In genomic region chr10:46525177-46525823, GRCh38 we compare ENCODE assay signal across 10 cellular contexts. TPM values are rescaled to one million over a fixed set of nuclear protein-coding genes. Genes with fewer than 3 reads are reported as not detected.
DNase-seq lines count a peak whose midpoint lies in the region; ATAC-seq, FAIRE-seq and TF ChIP-seq lines count a peak whose summit lies in the region.
"Had no signal": no experiment of that assay in that cellular context is flagged by ENCODE, and none has a peak within 500 bp of the region (broad histone marks: within the 10 kb centered on the region; RNA-seq: fewer than 3 reads in every experiment).

No MANE protein-coding gene starts in this region.

- H2AK5ac ChIP-seq in neuronal stem cell (ENCODE audit: low read depth, low read length) = no peak overlapping the region

- no peak overlapping the region for H4K91ac ChIP-seq in neuronal stem cell (ENCODE audit: low read depth, low read length, poor library complexity)

- H3K36me3 ChIP-seq in MG63 = no peaks in the 10 kb centered on the region
- H3K36me3 ChIP-seq in bronchial epithelial cell (ENCODE audit: control insufficient read depth, insufficient read depth, low read length) = no peaks in the 10 kb centered on the region
- H3K36me3 ChIP-seq in neuronal stem cell (replicated peaks in 1 of 2; ENCODE audit: control insufficient read depth in 2 of 2, insufficient read depth in 2 of 2, low read length in 2 of 2) = peaks cover 0 to 8% of the 10 kb centered on the region in 2 donors
- H3K36me3 ChIP-seq: neutrophil had no signal

- in situ Hi-C loops in G401 (cut with HindIII; ENCODE audit: low sequenced_read_pairs) = loop anchor here (25.0 kb wide), 1 partner anchor 288 kb away; no protein-coding TSS in a partner anchor

- no peak overlapping the region for H3K4me2 ChIP-seq in neuronal stem cell (ENCODE audit: insufficient read depth, low read length, poor library complexity, severe bottlenecking)

- DNase-seq in ELR (ENCODE audit: low read depth) (peak; percentile 96), MG63 (peak; percentile 82), bronchial epithelial cell (ENCODE audit: low read depth) (peak; percentile 82), neuronal stem cell (ENCODE audit: low spot score) (no peak), G401 (ENCODE audit: low spot score) (no peak)
- DNase-seq: activated T-cell treated with anti-CD3 and anti-CD28 coated beads, Interleukin-2, amount 50 U/mL, for 4 hours; NCI-H526 had no signal

- H3K14ac ChIP-seq in neuronal stem cell (ENCODE audit: low read length) = peak overlapping the region; percentile 4

- no peak overlapping the region for H3K18ac ChIP-seq in neuronal stem cell (ENCODE audit: low read length)

- no peak overlapping the region for H2BK15ac ChIP-seq in neuronal stem cell (ENCODE audit: low read length)

- no peak overlapping the region for H2BK12ac ChIP-seq in neuronal stem cell (ENCODE audit: low read length)

- no peaks in the 10 kb centered on the region for H3K79me1 ChIP-seq in neuronal stem cell (ENCODE audit: low read depth, low read length)

- no peak overlapping the region for H3K4ac ChIP-seq in neuronal stem cell (ENCODE audit: low read length)

- H3K9ac ChIP-seq in neuronal stem cell (ENCODE audit: low read depth, low read length, poor library complexity) = peak overlapping the region; percentile 66

- H4K8ac ChIP-seq in neuronal stem cell (ENCODE audit: low read depth, low read length) = no peak overlapping the region

- no peak for FAIRE-seq in bronchial epithelial cell (lab: Jason Lieb, UNC)

- WGBS in neuronal stem cell (ENCODE audit: extremely low coverage in 2 of 2, insufficient read length in 2 of 2, insufficient replicate concordance in 1 of 2), 2 donors = 100% methylated on average over 1 to 2 of the region's 5 CpGs

- H3K27me3 ChIP-seq in MG63 (no peaks in the 10 kb centered on the region), bronchial epithelial cell (ENCODE audit: control insufficient read depth, insufficient read depth, low read length) (no peaks in the 10 kb centered on the region), neuronal stem cell (ENCODE audit: control insufficient read depth in 3 of 3, insufficient read depth in 3 of 3, low read depth in 1 of 3, low read length in 3 of 3) (peaks cover 0 to 9% (median 4%) of the 10 kb centered on the region in 3 experiments)

- H3K4me3 ChIP-seq in MG63 = no peak overlapping the region
- no peak overlapping the region for H3K4me3 ChIP-seq in bronchial epithelial cell (ENCODE audit: low read depth, low read length)
- peak overlapping the region in 1 of 2 donors; percentile 19 for H3K4me3 ChIP-seq in neuronal stem cell (ENCODE audit: low read length in 2 of 2)

- peaks cover 0 to 9% of the 10 kb centered on the region in 2 donors for H3K4me1 ChIP-seq in neuronal stem cell (ENCODE audit: control insufficient read depth in 2 of 2, insufficient read depth in 1 of 2, low read depth in 1 of 2, low read length in 2 of 2)

- no peak overlapping the region for H2BK5ac ChIP-seq in neuronal stem cell (ENCODE audit: low read length)

- TF ChIP-seq CTCF in bronchial epithelial cell (IDR thresholded peaks at IDR 0.05; ENCODE audit: insufficient read depth, low read length, severe bottlenecking) = no peak

- no peak overlapping the region for H2BK120ac ChIP-seq in neuronal stem cell (ENCODE audit: low read depth, low read length)

- H3K9me3 ChIP-seq in MG63 (no peaks in the 10 kb centered on the region), neuronal stem cell (replicated peaks in 1 of 2; ENCODE audit: control insufficient read depth in 2 of 2, insufficient read depth in 1 of 2, low read depth in 1 of 2, low read length in 2 of 2) (peaks cover 0 to 14% of the 10 kb centered on the region in 2 donors)
- H3K9me3 ChIP-seq: neutrophil had no signal

- ATAC-seq in HG03378 (IDR thresholded peaks at IDR 0.05; ENCODE audit: unreplicated experiment) (no peak), GM18511 (IDR thresholded peaks at IDR 0.05; ENCODE audit: unreplicated experiment) (no peak)
- ATAC-seq: activated T-cell treated with anti-CD3 and anti-CD28 coated beads, Interleukin-2, amount 50 U/mL, for 4 hours had no signal

- H3K23ac ChIP-seq in neuronal stem cell (ENCODE audit: low read depth, low read length, poor library complexity) = peak overlapping the region; percentile 4

- H3K27ac ChIP-seq in neuronal stem cell (replicated peaks; ENCODE audit: low read length) = no peak overlapping the region
- H3K27ac ChIP-seq: neutrophil had no signal

- H2AFZ ChIP-seq in neuronal stem cell (ENCODE audit: low read length) = no peak overlapping the region

RNA-seq across cellular contexts. Expression of gene GPRIN2, which starts 31.2 kb away (rescaled TPM):
- total RNA-seq in MG63 (2014; rRNA removed; shearing (Covaris generic); ENCODE audit: low replicate concordance) = not detected in 2 replicates
- total RNA-seq in bronchial epithelial cell = 0.53 and 3.2 TPM in 2 replicates
- polyA plus RNA-seq in neuronal stem cell (2013, experiment 1 of 2) = 4.9 TPM
- 4.9 TPM for polyA plus RNA-seq in neuronal stem cell (2013, experiment 2 of 2)
- not detected in 2 replicates for total RNA-seq in G401 (2014; rRNA removed; shearing (Covaris generic))
- total RNA-seq: activated T-cell treated with anti-CD3 and anti-CD28 coated beads, Interleukin-2, amount 50 U/mL, for 4 hours had no signal

RNA-seq across cellular contexts. Expression of gene SYT15, which starts 53.6 kb away (rescaled TPM):
- total RNA-seq in MG63 (2014; rRNA removed; shearing (Covaris generic); ENCODE audit: low replicate concordance) = 0.76 TPM in 1 of 2 replicates, not detected in the other
- total RNA-seq in bronchial epithelial cell = under 0.01 and 0.13 TPM in 2 replicates
- 0.22 TPM for polyA plus RNA-seq in neuronal stem cell (2013, experiment 1 of 2)
- polyA plus RNA-seq in neuronal stem cell (2013, experiment 2 of 2) = 0.24 TPM
- total RNA-seq in G401 (2014; rRNA removed; shearing (Covaris generic)) = not detected in 2 replicates

RNA-seq across cellular contexts. Expression of gene NPY4R, which starts 59.5 kb away (rescaled TPM):
- not detected in 2 replicates for total RNA-seq in MG63 (2014; rRNA removed; shearing (Covaris generic); ENCODE audit: low replicate concordance)
- not detected in 2 replicates for total RNA-seq in bronchial epithelial cell
- polyA plus RNA-seq in neuronal stem cell (2013, experiment 1 of 2) = 0.13 TPM
- polyA plus RNA-seq in neuronal stem cell (2013, experiment 2 of 2) = 0.08 TPM
- total RNA-seq in G401 (2014; rRNA removed; shearing (Covaris generic)) = not detected in 2 replicates
- total RNA-seq: activated T-cell treated with anti-CD3 and anti-CD28 coated beads, Interleukin-2, amount 50 U/mL, for 4 hours had no signal

Comparison
In these comparisons a context has a peak if more than half of its experiments do, and no peak if none do; other contexts are left out.
1. DNase-seq: peak in ELR (single experiment), MG63 (single experiment) and bronchial epithelial cell (single experiment); none in neuronal stem cell (single experiment) and G401 (single experiment).